8 cellular contexts compared by ENCODE assay signal in the genomic region with DNA sequence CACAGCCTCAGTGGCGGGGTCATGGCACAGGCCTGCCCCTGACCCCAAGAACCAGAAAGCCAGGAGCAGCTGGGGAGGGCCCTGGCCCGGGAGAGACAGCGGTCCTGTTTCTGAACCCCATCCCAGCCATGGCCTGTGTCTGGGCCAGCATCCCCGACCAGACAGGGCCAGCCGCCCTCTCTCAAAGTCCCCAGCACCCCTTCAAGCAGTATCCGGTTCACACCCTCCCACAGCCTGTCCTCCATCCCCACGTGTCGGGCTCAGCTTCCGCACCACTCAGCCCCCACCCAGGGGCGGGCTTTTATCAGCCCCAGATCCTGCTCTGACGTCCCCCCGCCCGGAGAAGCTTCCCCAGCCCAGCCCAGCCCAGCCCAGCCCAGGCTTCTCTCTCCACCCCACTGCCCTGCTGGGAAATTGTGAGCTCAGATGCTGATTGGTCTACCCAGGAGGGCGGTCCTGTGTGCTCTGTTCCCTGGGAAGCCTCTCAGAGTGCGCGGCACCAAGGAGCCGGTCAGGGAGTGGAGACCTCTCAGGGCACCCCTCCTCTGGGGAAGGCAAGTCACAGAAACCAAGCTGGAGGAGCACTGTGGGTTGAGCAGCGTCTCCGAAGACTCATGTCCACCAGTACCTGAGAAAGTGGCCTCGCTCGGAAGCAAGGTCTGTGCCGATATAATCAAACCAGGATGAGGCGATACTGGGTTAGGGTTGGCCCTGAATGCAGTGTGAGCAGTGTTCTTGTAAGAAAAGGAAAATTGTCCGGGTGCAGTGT. TPM values are rescaled to one million over a fixed set of nuclear protein-coding genes. Genes with fewer than 3 reads are reported as not detected.
DNase-seq lines count a peak whose midpoint lies in the region; ATAC-seq and TF ChIP-seq lines count a peak whose summit lies in the region.

No MANE protein-coding gene starts in this region.

- H3K4me1 ChIP-seq in SJSA1 (replicated peaks), result peaks cover 26% of the 10 kb centered on the region

- ATAC-seq in HG03045 (IDR thresholded peaks at IDR 0.05; ENCODE audit: unreplicated experiment), result peak; percentile 32
- ATAC-seq in omental fat pad (ENCODE audit: low FRiP score), result peak; percentile 84
- no peak for ATAC-seq in GM19395 (IDR thresholded peaks at IDR 0.05; ENCODE audit: unreplicated experiment)

- H3K9me3 ChIP-seq in SJSA1 (replicated peaks), result no peaks in the 10 kb centered on the region

- no peaks in the 10 kb centered on the region for H3K27me3 ChIP-seq in SJSA1 (replicated peaks)

- peak overlapping the region; percentile 39 for H3K4me3 ChIP-seq in SJSA1

- peak overlapping the region; percentile 35 for H3K27ac ChIP-seq in SJSA1

- TF ChIP-seq CTCF in omental fat pad (IDR thresholded peaks at IDR 0.05), result no peak

- H3K36me3 ChIP-seq in SJSA1, result no peaks in the 10 kb centered on the region

- peak; percentile 84 for DNase-seq in DMS153 (lab: John Stamatoyannopoulos, UW)
- peak; percentile 81 to 92 for DNase-seq in SJSA1 (ENCODE audit: low read depth in 1 of 2, low spot score in 2 of 2)
- peak; percentile 79 for DNase-seq in activated naive CD4-positive, alpha-beta T cell treated with anti-CD3 and anti-CD28 coated beads, Interleukin-2, amount 50 U/mL, for 16 hours
- DNase-seq in globus pallidus (ENCODE audit: low spot score), result peak; percentile 63
- peak; percentile 53 for DNase-seq in omental fat pad (ENCODE audit: low spot score)
- peak; percentile 71 for DNase-seq in superior temporal gyrus (ENCODE audit: extremely low spot score)

RNA-seq across cellular contexts. Expression of a gene that starts 4.7 kb away (rescaled TPM):
- 39.2 and 48.6 TPM in 2 replicates for total RNA-seq in SJSA1 (2014; rRNA removed; shearing (Covaris generic))
- total RNA-seq in omental fat pad, result 10 to 100 TPM; 14.2 to 24.9 (median 21.8) TPM

RNA-seq across cellular contexts. Expression of a gene that starts 28.9 kb away (rescaled TPM):
- total RNA-seq in SJSA1 (2014; rRNA removed; shearing (Covaris generic)), result 9.6 and 24.3 TPM in 2 replicates
- total RNA-seq in omental fat pad, result 10 to 100 TPM; 35.3 to 54.0 (median 47.3) TPM
